20 cellular contexts compared by ENCODE assay signal in the genomic region with DNA sequence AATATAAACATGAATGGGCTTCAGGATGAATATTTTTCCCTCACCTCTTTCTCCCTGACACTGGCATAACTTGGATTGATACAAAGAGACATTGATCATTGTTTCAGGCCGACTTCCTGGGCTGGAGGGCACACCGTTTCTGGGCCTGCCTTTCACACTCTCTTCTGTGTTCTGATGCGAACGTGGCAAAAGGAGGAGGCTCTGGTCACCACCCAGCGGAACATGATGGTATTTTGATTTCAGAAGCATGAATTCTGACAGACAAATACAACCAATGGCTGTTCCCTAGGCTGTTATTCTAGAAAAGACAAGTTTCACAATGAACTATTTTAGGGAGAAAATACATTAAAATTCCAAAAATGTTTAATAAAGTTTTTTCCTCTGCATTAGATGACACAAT.
"Had no signal": no experiment of that assay in that cellular context is flagged by ENCODE, and none has a peak within 500 bp of the region (broad histone marks: within the 10 kb centered on the region; RNA-seq: fewer than 3 reads in every experiment).

No MANE protein-coding gene starts in this region.

- DNase-seq: activated CD4-positive, alpha-beta memory T cell treated with anti-CD3 and anti-CD28 coated beads for 36 hours; activated CD4-positive, alpha-beta T cell treated with anti-CD3 and anti-CD28 coated beads for 36 hours; activated CD8-positive, alpha-beta memory T cell treated with anti-CD3 and anti-CD28 coated beads, Interleukin-2, amount 10 ng/mL, durations not matched to agents 7 days and 5 days; activated naive CD4-positive, alpha-beta T cell treated with anti-CD3 and anti-CD28 coated beads, Interleukin-2, amount 10 ng/mL, durations not matched to agents 7 days and 5 days; activated T-cell treated with anti-CD3 and anti-CD28 coated beads, Interleukin-2, amount 50 U/mL, for 1 hour; dorsolateral prefrontal cortex; endodermal cell; erythroblast; heart right ventricle; islet precursor cell; naive B cell; ovary; sigmoid colon; spleen; stimulated activated naive CD8-positive, alpha-beta T cell treated with anti-CD3 and anti-CD28 coated beads, Interleukin-15, amount 100 ng/mL, for 72 hours had no signal

- H3K4me1 ChIP-seq: gastroesophageal sphincter, heart right ventricle, sigmoid colon, spleen had no signal

- H3K36me3 Mint-ChIP-seq: activated CD4-positive, alpha-beta memory T cell treated with anti-CD3 and anti-CD28 coated beads for 36 hours; activated CD8-positive, alpha-beta memory T cell treated with anti-CD3 and anti-CD28 coated beads, Interleukin-2, amount 10 ng/mL, durations not matched to agents 7 days and 5 days; activated naive CD4-positive, alpha-beta T cell treated with anti-CD3 and anti-CD28 coated beads, Interleukin-2, amount 10 ng/mL, durations not matched to agents 7 days and 5 days; type B pancreatic cell had no signal

- H3K4me3 ChIP-seq: cardiac muscle cell, dorsolateral prefrontal cortex, gastroesophageal sphincter, heart right ventricle, ovary, sigmoid colon, spleen had no signal

- H3K4me3 Mint-ChIP-seq: activated CD4-positive, alpha-beta memory T cell treated with anti-CD3 and anti-CD28 coated beads for 36 hours; activated CD4-positive, alpha-beta T cell treated with anti-CD3 and anti-CD28 coated beads for 36 hours; activated CD8-positive, alpha-beta memory T cell treated with anti-CD3 and anti-CD28 coated beads, Interleukin-2, amount 10 ng/mL, durations not matched to agents 7 days and 5 days; activated naive CD4-positive, alpha-beta T cell treated with anti-CD3 and anti-CD28 coated beads, Interleukin-2, amount 10 ng/mL, durations not matched to agents 7 days and 5 days; endodermal cell; naive B cell; stimulated activated naive CD8-positive, alpha-beta T cell treated with anti-CD3 and anti-CD28 coated beads, Interleukin-15, amount 100 ng/mL, for 72 hours; type B pancreatic cell had no signal

- H3K27me3 ChIP-seq: cardiac muscle cell, gastroesophageal sphincter, ovary, sigmoid colon had no signal

- H3K4me1 Mint-ChIP-seq: activated CD4-positive, alpha-beta T cell treated with anti-CD3 and anti-CD28 coated beads for 36 hours; activated CD8-positive, alpha-beta memory T cell treated with anti-CD3 and anti-CD28 coated beads, Interleukin-2, amount 10 ng/mL, durations not matched to agents 7 days and 5 days; activated naive CD4-positive, alpha-beta T cell treated with anti-CD3 and anti-CD28 coated beads, Interleukin-2, amount 10 ng/mL, durations not matched to agents 7 days and 5 days; naive B cell; stimulated activated naive CD8-positive, alpha-beta T cell treated with anti-CD3 and anti-CD28 coated beads, Interleukin-15, amount 100 ng/mL, for 72 hours had no signal

- H3K27ac ChIP-seq: cardiac muscle cell, dorsolateral prefrontal cortex, gastroesophageal sphincter, heart right ventricle, ovary, sigmoid colon, spleen, VCaP had no signal

- H3K27ac Mint-ChIP-seq: activated CD4-positive, alpha-beta memory T cell treated with anti-CD3 and anti-CD28 coated beads for 36 hours; activated CD4-positive, alpha-beta T cell treated with anti-CD3 and anti-CD28 coated beads for 36 hours; activated CD8-positive, alpha-beta memory T cell treated with anti-CD3 and anti-CD28 coated beads, Interleukin-2, amount 10 ng/mL, durations not matched to agents 7 days and 5 days; activated naive CD4-positive, alpha-beta T cell treated with anti-CD3 and anti-CD28 coated beads, Interleukin-2, amount 10 ng/mL, durations not matched to agents 7 days and 5 days; endodermal cell; stimulated activated naive CD8-positive, alpha-beta T cell treated with anti-CD3 and anti-CD28 coated beads, Interleukin-15, amount 100 ng/mL, for 72 hours; type B pancreatic cell had no signal

- H3K9me3 ChIP-seq: ovary had no signal

- H3K9me3 Mint-ChIP-seq: activated CD4-positive, alpha-beta memory T cell treated with anti-CD3 and anti-CD28 coated beads for 36 hours; activated naive CD4-positive, alpha-beta T cell treated with anti-CD3 and anti-CD28 coated beads, Interleukin-2, amount 10 ng/mL, durations not matched to agents 7 days and 5 days had no signal

- H3K36me3 ChIP-seq: cardiac muscle cell, gastroesophageal sphincter, heart right ventricle, ovary, sigmoid colon, spleen had no signal

- H3K27me3 Mint-ChIP-seq: activated CD4-positive, alpha-beta memory T cell treated with anti-CD3 and anti-CD28 coated beads for 36 hours; activated CD8-positive, alpha-beta memory T cell treated with anti-CD3 and anti-CD28 coated beads, Interleukin-2, amount 10 ng/mL, durations not matched to agents 7 days and 5 days; activated naive CD4-positive, alpha-beta T cell treated with anti-CD3 and anti-CD28 coated beads, Interleukin-2, amount 10 ng/mL, durations not matched to agents 7 days and 5 days had no signal

- ATAC-seq: activated CD4-positive, alpha-beta T cell treated with anti-CD3 and anti-CD28 coated beads for 36 hours; activated CD8-positive, alpha-beta memory T cell treated with anti-CD3 and anti-CD28 coated beads, Interleukin-2, amount 10 ng/mL, durations not matched to agents 7 days and 5 days; gastroesophageal sphincter; heart right ventricle; left lobe of liver; stimulated activated naive CD8-positive, alpha-beta T cell treated with anti-CD3 and anti-CD28 coated beads, Interleukin-15, amount 100 ng/mL, for 72 hours had no signal
